Comparison of ENCODE assay signal across 22 cellular contexts in the genomic region with DNA sequence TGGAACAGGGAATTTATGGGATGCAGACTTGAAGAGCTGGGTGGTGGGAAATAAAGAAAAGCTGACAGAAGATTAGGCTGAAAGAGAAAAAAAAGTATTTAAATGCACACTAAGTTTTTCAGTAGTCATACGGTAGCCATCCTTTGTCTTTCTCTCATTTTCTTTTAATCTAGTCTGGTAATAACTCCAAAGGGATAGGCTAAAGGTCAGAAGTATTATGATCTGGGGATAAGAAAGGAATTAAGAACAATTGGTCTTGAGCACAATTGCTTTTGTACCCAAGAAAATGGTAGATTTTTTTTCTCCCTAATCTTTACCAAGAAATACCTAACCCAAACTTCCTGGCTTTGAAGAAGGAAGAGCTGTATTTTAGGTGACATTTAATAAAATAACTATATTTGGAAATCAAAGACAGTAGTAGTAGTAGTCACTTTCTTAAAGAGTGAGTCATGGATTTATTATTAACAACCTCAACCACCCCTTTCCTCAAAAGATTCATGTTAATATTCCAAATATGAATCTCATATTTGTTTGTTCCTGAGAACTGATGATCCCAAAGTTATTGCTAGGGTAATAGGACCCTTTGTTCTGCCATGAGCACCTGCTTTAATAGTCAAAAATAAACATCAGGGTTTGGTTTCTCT.
DNase-seq lines count a peak whose midpoint lies in the region; ATAC-seq and TF ChIP-seq lines count a peak whose summit lies in the region.
"Had no signal": no experiment of that assay in that cellular context is flagged by ENCODE, and none has a peak within 500 bp of the region (broad histone marks: within the 10 kb centered on the region; RNA-seq: fewer than 3 reads in every experiment).

No MANE protein-coding gene starts in this region.

- DNase-seq in A673 (ENCODE audit: low spot score) (no peak), GM23338 (ENCODE audit: low spot score) (no peak), kidney tubule cell (ENCODE audit: low spot score) (peak; percentile 30), 8988T (no peak), lower lobe of right lung (no peak), NCI-H1048 (lab: John Stamatoyannopoulos, UW) (no peak)
- DNase-seq: activated CD4-positive, CD25-positive, alpha-beta regulatory T cell treated with anti-CD3 and anti-CD28 coated beads, Interleukin-2, amount 50 U/mL, for 72 hours; adrenal gland; colonic mucosa; EL; mucosa of descending colon; NCI-H1417 treated with DMSO at 0.1 percent for 48 hours; NCI-H446 treated with DMSO at 0.1 percent for 48 hours; PC-9; SHP77 treated with DMSO at 0.1 percent for 48 hours; stimulated activated CD4-positive, alpha-beta T cell treated with anti-CD3 and anti-CD28 coated beads, Interleukin-15, amount 100 ng/mL, for 24 hours had no signal

- H3K4me1 Mint-ChIP-seq in GM23338 = peaks cover 31% of the 10 kb centered on the region
- no peaks in the 10 kb centered on the region for H3K4me1 Mint-ChIP-seq in activated T-helper 17 cell treated with anti-CD3 and anti-CD28 coated beads, Interleukin-2, amount 50 U/mL, for 72 hours

- H3K27ac ChIP-seq in A673 (ENCODE audit: low read depth, low read length, poor library complexity, severe bottlenecking) = peak overlapping the region; percentile 12
- H3K27ac ChIP-seq in GM23338 (ENCODE audit: low read depth) = 0 out of 2 replicates have a peak overlapping the region, but pooled peaks have one; percentile 51
- no peak overlapping the region for H3K27ac ChIP-seq in lower lobe of right lung
- H3K27ac ChIP-seq: adrenal gland, colonic mucosa, PC-9, tibial nerve had no signal

- H3K9me3 ChIP-seq in A673 (ENCODE audit: low read depth, low read length, poor library complexity, severe bottlenecking) = no peaks in the 10 kb centered on the region
- no peaks in the 10 kb centered on the region for H3K9me3 ChIP-seq in lower lobe of right lung
- H3K9me3 ChIP-seq: adrenal gland, colonic mucosa, mucosa of descending colon, tibial nerve had no signal

- POLR2A ChIA-PET in A673 (lab: Charles Lee; ENCODE audit: low non-redundant PET) = interaction anchor here (0.6 kb wide), 1 partner anchor 23 kb away, joined by 4 read pairs; no protein-coding TSS in a partner anchor

- H3K79me2 ChIP-seq in GM23338 (replicated peaks; ENCODE audit: insufficient read depth) = no peaks in the 10 kb centered on the region

- TF ChIP-seq CTCF in A673 (conservative IDR thresholded peaks at IDR 0.05; ENCODE audit: low read depth, low read length) (no peak), GM23338 (conservative IDR thresholded peaks at IDR 0.05; ENCODE audit: low read depth in 2 of 2) (no peak), lower lobe of right lung (IDR thresholded peaks at IDR 0.05) (no peak)

- no peak overlapping the region for H3K4me2 ChIP-seq in GM23338
- H3K4me2 ChIP-seq: PC-9 had no signal

- CTCF ChIA-PET in A673 (lab: Charles Lee) = no interaction called here

- H3K4me3 Mint-ChIP-seq in GM23338 = no peak overlapping the region
- H3K4me3 Mint-ChIP-seq in activated T-helper 17 cell treated with anti-CD3 and anti-CD28 coated beads, Interleukin-2, amount 50 U/mL, for 72 hours = no peak overlapping the region
- H3K4me3 Mint-ChIP-seq: CD4-positive, CD25-positive, alpha-beta regulatory T cell; neural crest cell had no signal

- intact Hi-C loops in A673 (cut with micrococcal nuclease; ENCODE audit: unreplicated experiment) = no loop called here
- intact Hi-C loops in lower lobe of right lung (cut with DNase I) = no loop called here

- no peak overlapping the region for H2AFZ ChIP-seq in GM23338
- H2AFZ ChIP-seq: PC-9 had no signal

- no peaks in the 10 kb centered on the region for H3K9me2 ChIP-seq in GM23338 (ENCODE audit: insufficient read depth)

- BruUV-seq in A673 (replicated peaks; lab: Mats Ljungman, UMichigan) = no TSS peak

- ATAC-seq in GM23338 = no peak
- no peak for ATAC-seq in activated T-helper 17 cell treated with anti-CD3 and anti-CD28 coated beads, Interleukin-2, amount 50 U/mL, for 72 hours (replicated peaks)
- no peak for ATAC-seq in GM19324 (IDR thresholded peaks at IDR 0.05; ENCODE audit: low FRiP score, unreplicated experiment)
- ATAC-seq in lower lobe of right lung = no peak
- ATAC-seq: mucosa of descending colon had no signal

- H3K9me3 Mint-ChIP-seq in GM23338 = no peaks in the 10 kb centered on the region
- H3K9me3 Mint-ChIP-seq in activated T-helper 17 cell treated with anti-CD3 and anti-CD28 coated beads, Interleukin-2, amount 50 U/mL, for 72 hours = no peaks in the 10 kb centered on the region
- H3K9me3 Mint-ChIP-seq: CD4-positive, CD25-positive, alpha-beta regulatory T cell had no signal

- H3F3A ChIP-seq in GM23338 (replicated peaks; ENCODE audit: low read depth) = no peaks in the 10 kb centered on the region

- H3K27me3 Mint-ChIP-seq in GM23338 (ENCODE audit: insufficient read depth, low read depth, poor library complexity) = no peaks in the 10 kb centered on the region
- H3K27me3 Mint-ChIP-seq in activated T-helper 17 cell treated with anti-CD3 and anti-CD28 coated beads, Interleukin-2, amount 50 U/mL, for 72 hours = no peaks in the 10 kb centered on the region
- H3K27me3 Mint-ChIP-seq: CD4-positive, CD25-positive, alpha-beta regulatory T cell; progenitor cell of endocrine pancreas had no signal

- H4K20me1 ChIP-seq in GM23338 (replicated peaks; ENCODE audit: insufficient read depth) = no peaks in the 10 kb centered on the region

- H3K36me3 Mint-ChIP-seq in GM23338 (ENCODE audit: low read depth) = no peaks in the 10 kb centered on the region
- H3K36me3 Mint-ChIP-seq in activated T-helper 17 cell treated with anti-CD3 and anti-CD28 coated beads, Interleukin-2, amount 50 U/mL, for 72 hours (ENCODE audit: low read depth) = peaks cover 63% of the 10 kb centered on the region

- H3K4me1 ChIP-seq in A673 (ENCODE audit: insufficient read depth, low read length, poor library complexity, severe bottlenecking) = peaks cover 17% of the 10 kb centered on the region
- peaks cover 10% of the 10 kb centered on the region for H3K4me1 ChIP-seq in GM23338 (ENCODE audit: insufficient read depth)
- H3K4me1 ChIP-seq in lower lobe of right lung = no peaks in the 10 kb centered on the region
- H3K4me1 ChIP-seq: colonic mucosa had no signal

- H3K36me3 ChIP-seq in A673 (ENCODE audit: insufficient read depth, low read length, poor library complexity, severe bottlenecking) (no peaks in the 10 kb centered on the region), GM23338 (ENCODE audit: insufficient read depth) (no peaks in the 10 kb centered on the region), lower lobe of right lung (peaks cover 9% of the 10 kb centered on the region)
- H3K36me3 ChIP-seq: adrenal gland, colonic mucosa, tibial nerve had no signal

- no peak overlapping the region for H3K4me3 ChIP-seq in A673 (ENCODE audit: low read depth, low read length, poor library complexity, severe bottlenecking)
- H3K4me3 ChIP-seq in GM23338 = no peak overlapping the region
- H3K4me3 ChIP-seq in lower lobe of right lung = no peak overlapping the region
- H3K4me3 ChIP-seq: adrenal gland, colonic mucosa, mucosa of descending colon, PC-9, tibial nerve had no signal

- peak overlapping the region; percentile 91 for H3K27ac Mint-ChIP-seq in GM23338
- H3K27ac Mint-ChIP-seq in activated T-helper 17 cell treated with anti-CD3 and anti-CD28 coated beads, Interleukin-2, amount 50 U/mL, for 72 hours = peak overlapping the region; percentile 36
- H3K27ac Mint-ChIP-seq: progenitor cell of endocrine pancreas had no signal

- no peaks in the 10 kb centered on the region for H3K27me3 ChIP-seq in A673 (replicated peaks; ENCODE audit: insufficient read depth, low read depth, low read length, poor library complexity)
- no peaks in the 10 kb centered on the region for H3K27me3 ChIP-seq in GM23338 (ENCODE audit: insufficient read depth)
- no peaks in the 10 kb centered on the region for H3K27me3 ChIP-seq in lower lobe of right lung (ENCODE audit: low read depth)
- H3K27me3 ChIP-seq: adrenal gland, colonic mucosa, tibial nerve had no signal

TF ChIP-seq in GM23338, 12 proteins besides CTCF, POLR2A, EP300 and RAD21 (continues in another document):
- TF ChIP-seq NANOG (IDR thresholded peaks at IDR 0.05; ENCODE audit: borderline replicate concordance) = no peak
- TF ChIP-seq ZNF114 (CRISPR knock-in tag; IDR thresholded peaks at IDR 0.05) = no peak
- TF ChIP-seq ZNF331 (CRISPR knock-in tag; IDR thresholded peaks at IDR 0.05; ENCODE audit: low read depth) = no peak
- no peak for TF ChIP-seq REST (IDR thresholded peaks at IDR 0.05; ENCODE audit: unreplicated experiment)
- TF ChIP-seq JUNB (IDR thresholded peaks at IDR 0.05; ENCODE audit: unreplicated experiment) = no peak
